Comparison of ENCODE assay signal across 1 cellular context in the genomic region with DNA sequence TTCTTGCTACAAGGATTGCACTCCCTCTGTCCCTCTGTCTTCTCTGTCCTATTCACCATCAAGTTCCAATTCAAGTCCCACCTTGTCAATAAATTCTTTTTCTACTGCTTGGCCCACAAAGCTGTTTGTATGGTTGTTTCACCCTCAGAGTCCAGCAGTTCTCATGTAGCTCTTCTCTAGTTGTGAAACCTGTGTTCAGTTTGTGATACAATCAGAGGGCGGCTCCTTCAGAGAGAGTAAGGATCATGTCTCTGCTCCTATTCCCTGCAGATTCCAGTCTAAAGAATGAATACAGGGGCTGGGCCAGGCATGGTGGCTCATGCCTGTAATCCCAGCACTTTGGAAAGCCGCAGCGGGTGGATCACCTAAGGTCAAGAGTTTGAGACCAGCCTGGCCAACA.
TF ChIP-seq lines count a peak whose summit lies in the region.

No MANE protein-coding gene starts in this region.

TF ChIP-seq in endothelial cell of umbilical vein, 7 proteins besides CTCF, POLR2A, EP300 and RAD21:
- no peak for TF ChIP-seq POLR2AphosphoS5 (IDR thresholded peaks at IDR 0.05; ENCODE audit: insufficient read depth, low read depth, low read length)
- TF ChIP-seq EZH2 (IDR thresholded peaks at IDR 0.05; ENCODE audit: borderline replicate concordance, low read depth, low read length, severe bottlenecking), result no peak
- TF ChIP-seq JUN (IDR thresholded peaks at IDR 0.05; ENCODE audit: borderline replicate concordance, insufficient read depth, insufficient read length, low read depth), result no peak
- TF ChIP-seq MYC (IDR thresholded peaks at IDR 0.05; ENCODE audit: low read depth, low read length), result no peak
- TF ChIP-seq GATA2 (IDR thresholded peaks at IDR 0.05; ENCODE audit: insufficient read depth, insufficient read length, low read depth, low read length), result no peak
- no peak for TF ChIP-seq FOS (IDR thresholded peaks at IDR 0.05; ENCODE audit: borderline replicate concordance, insufficient read depth, low read length)
- TF ChIP-seq, protein P1, sequence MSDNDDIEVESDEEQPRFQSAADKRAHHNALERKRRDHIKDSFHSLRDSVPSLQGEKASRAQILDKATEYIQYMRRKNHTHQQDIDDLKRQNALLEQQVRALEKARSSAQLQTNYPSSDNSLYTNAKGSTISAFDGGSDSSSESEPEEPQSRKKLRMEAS (IDR thresholded peaks at IDR 0.05; ENCODE audit: insufficient read depth, insufficient read length), result no peak
